Comparison of ENCODE assay signal across 13 cellular contexts in the genomic region with DNA sequence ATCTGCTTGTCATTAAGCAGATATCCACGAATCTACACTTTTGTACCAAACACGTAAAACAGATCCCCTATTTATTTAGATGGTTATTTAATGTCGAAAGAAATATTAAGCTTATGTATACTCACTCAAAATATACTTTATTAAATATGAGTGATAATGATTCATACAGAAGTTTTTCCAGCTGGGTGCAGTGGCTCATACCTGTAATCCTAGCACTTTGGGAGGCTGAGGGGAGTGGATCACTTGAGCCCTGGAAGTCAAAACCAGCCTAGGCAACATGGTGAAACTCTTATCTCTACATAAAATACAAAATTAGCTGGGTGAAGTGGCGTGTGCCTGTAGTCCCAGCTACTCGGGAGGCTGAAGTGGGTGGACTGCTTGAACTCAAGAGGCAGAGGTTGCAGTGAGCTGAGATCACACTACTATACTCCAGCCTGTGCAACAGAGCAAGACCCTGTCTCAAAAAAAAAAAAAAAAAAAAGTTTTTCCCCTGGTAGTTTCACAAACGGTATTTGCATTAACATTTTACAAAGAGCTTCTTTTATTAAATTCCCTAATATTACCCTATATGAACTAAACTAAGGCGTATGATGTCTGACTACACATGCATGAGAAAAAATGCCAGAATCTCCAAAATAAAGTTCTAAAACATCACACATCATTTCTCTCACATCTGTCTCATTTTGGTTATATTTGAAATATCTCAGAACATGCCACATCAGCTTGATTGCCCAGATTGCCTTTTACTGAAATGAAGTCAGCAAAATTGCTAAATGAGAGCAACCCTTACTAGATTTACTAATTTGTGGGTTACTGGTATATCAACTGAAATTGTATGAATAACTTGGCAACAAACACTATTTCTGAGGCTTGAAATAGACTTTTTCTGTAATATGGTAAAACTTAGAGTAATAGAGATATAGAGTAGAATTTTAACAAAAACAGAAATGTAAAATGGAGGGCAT.
A peak's percentile ranks its signal among the peaks of the same experiment; 100 is the strongest.
DNase-seq lines count a peak whose midpoint lies in the region; ATAC-seq and TF ChIP-seq lines count a peak whose summit lies in the region.
"Had no signal": no experiment of that assay in that cellular context is flagged by ENCODE, and none has a peak within 500 bp of the region (broad histone marks: within the 10 kb centered on the region; RNA-seq: fewer than 3 reads in every experiment).

No MANE protein-coding gene starts in this region.

- H3K27me3 Mint-ChIP-seq in nephron progenitor cell (ENCODE audit: low read depth, poor library complexity), result no peaks in the 10 kb centered on the region

- DNase-seq in fibroblast of peridontal ligament (ENCODE audit: extremely low read depth) (peak; percentile 86), nephron progenitor cell (no peak), NCI-H2081 (lab: John Stamatoyannopoulos, UW) (no peak), DMS 273 treated with DMSO at 0.1 percent for 48 hours (lab: John Stamatoyannopoulos, UW) (no peak)
- DNase-seq in effector memory CD4-positive, alpha-beta T cell, result no peak
- DNase-seq: activated CD4-positive, CD25-positive, alpha-beta regulatory T cell treated with anti-CD3 and anti-CD28 coated beads, Interleukin-2, amount 50 U/mL, for 72 hours; CD8-positive, alpha-beta T cell; NCI-H187; Right ventricle myocardium superior had no signal

- no peak overlapping the region for H3K27ac ChIP-seq in HEK293 (ENCODE audit: extremely low read depth, low read depth, low read length)
- no peak overlapping the region for H3K27ac ChIP-seq in effector memory CD4-positive, alpha-beta T cell (ENCODE audit: insufficient read depth, low read length, poor library complexity, severe bottlenecking)

- no peaks in the 10 kb centered on the region for H3K27me3 ChIP-seq in effector memory CD4-positive, alpha-beta T cell (replicated peaks; ENCODE audit: control insufficient read depth, insufficient read depth, low read length, poor library complexity, severe bottlenecking)

- TF ChIP-seq CTCF in HEK293 (tag by site-specific recombination; IDR thresholded peaks at IDR 0.05) (no peak), nephron progenitor cell (IDR thresholded peaks at IDR 0.05) (no peak)

- CTCF ChIA-PET in HEK293 (lab: Yijun Ruan, JAX), result interaction anchor here (0.6 kb wide), 1 partner anchor 859 kb away, joined by 3 read pairs; no protein-coding TSS in a partner anchor

- no peak overlapping the region for H3K4me3 Mint-ChIP-seq in nephron progenitor cell
- H3K4me3 Mint-ChIP-seq: CD8-positive, alpha-beta T cell had no signal

- no peak overlapping the region for H3K4me3 ChIP-seq in HEK293 (ENCODE audit: low read depth, low read length)
- H3K4me3 ChIP-seq in effector memory CD4-positive, alpha-beta T cell (ENCODE audit: insufficient read depth, low read depth, low read length, poor library complexity, severe bottlenecking), result no peak overlapping the region

- H3K4me1 Mint-ChIP-seq in nephron progenitor cell, result peaks cover 7% of the 10 kb centered on the region

- peak; percentile 80 for ATAC-seq in GM18907 (IDR thresholded peaks at IDR 0.05; ENCODE audit: unreplicated experiment)
- ATAC-seq in HG03432 (IDR thresholded peaks at IDR 0.05; ENCODE audit: unreplicated experiment), result peak; percentile 77
- ATAC-seq: CD8-positive, alpha-beta T cell had no signal

- POLR2A ChIA-PET in HEK293 (lab: Yijun Ruan, JAX), result interaction anchor here (0.8 kb wide), 1 partner anchor 75 kb away, joined by 3 read pairs; a partner anchor contains a TSS

- H3K4me1 ChIP-seq in HEK293 (ENCODE audit: control insufficient read depth, insufficient read depth, low read length), result peaks cover 11% of the 10 kb centered on the region
- no peaks in the 10 kb centered on the region for H3K4me1 ChIP-seq in effector memory CD4-positive, alpha-beta T cell (ENCODE audit: control insufficient read depth, insufficient read depth, low read length, poor library complexity, severe bottlenecking)

- peaks cover 46% of the 10 kb centered on the region for H3K36me3 Mint-ChIP-seq in nephron progenitor cell (ENCODE audit: low read depth)
- H3K36me3 Mint-ChIP-seq: activated naive CD4-positive, alpha-beta T cell treated with anti-CD3 and anti-CD28 coated beads, Interleukin-2, amount 50 U/mL, for 72 hours; CD8-positive, alpha-beta T cell had no signal

- H3K9me3 Mint-ChIP-seq in nephron progenitor cell, result no peaks in the 10 kb centered on the region
- H3K9me3 Mint-ChIP-seq: activated naive CD4-positive, alpha-beta T cell treated with anti-CD3 and anti-CD28 coated beads, Interleukin-2, amount 50 U/mL, for 72 hours; CD8-positive, alpha-beta T cell had no signal

- no peak overlapping the region for H3K27ac Mint-ChIP-seq in nephron progenitor cell
- H3K27ac Mint-ChIP-seq: activated naive CD4-positive, alpha-beta T cell treated with anti-CD3 and anti-CD28 coated beads, Interleukin-2, amount 50 U/mL, for 72 hours; CD8-positive, alpha-beta T cell had no signal

- H3K9me3 ChIP-seq in HEK293 (ENCODE audit: control insufficient read depth, insufficient read depth, low read depth, low read length), result no peaks in the 10 kb centered on the region
- no peaks in the 10 kb centered on the region for H3K9me3 ChIP-seq in effector memory CD4-positive, alpha-beta T cell (ENCODE audit: control insufficient read depth, low read length)

- peaks cover 3 to 17% of the 10 kb centered on the region in 2 experiments; a peak in 2 of 3 replicates for H3K36me3 ChIP-seq in HEK293 (ENCODE audit: control insufficient read depth in 2 of 2, insufficient read depth in 1 of 2, low read length in 2 of 2)
- no peaks in the 10 kb centered on the region for H3K36me3 ChIP-seq in effector memory CD4-positive, alpha-beta T cell (ENCODE audit: control insufficient read depth, insufficient read depth, low read length)

TF ChIP-seq in HEK293, 187 proteins besides CTCF, POLR2A, EP300 and RAD21:
- TF ChIP-seq, protein P1, sequence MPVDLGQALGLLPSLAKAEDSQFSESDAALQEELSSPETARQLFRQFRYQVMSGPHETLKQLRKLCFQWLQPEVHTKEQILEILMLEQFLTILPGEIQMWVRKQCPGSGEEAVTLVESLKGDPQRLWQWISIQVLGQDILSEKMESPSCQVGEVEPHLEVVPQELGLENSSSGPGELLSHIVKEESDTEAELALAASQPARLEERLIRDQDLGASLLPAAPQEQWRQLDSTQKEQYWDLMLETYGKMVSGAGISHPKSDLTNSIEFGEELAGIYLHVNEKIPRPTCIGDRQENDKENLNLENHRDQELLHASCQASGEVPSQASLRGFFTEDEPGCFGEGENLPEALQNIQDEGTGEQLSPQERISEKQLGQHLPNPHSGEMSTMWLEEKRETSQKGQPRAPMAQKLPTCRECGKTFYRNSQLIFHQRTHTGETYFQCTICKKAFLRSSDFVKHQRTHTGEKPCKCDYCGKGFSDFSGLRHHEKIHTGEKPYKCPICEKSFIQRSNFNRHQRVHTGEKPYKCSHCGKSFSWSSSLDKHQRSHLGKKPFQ (tag by site-specific recombination; IDR thresholded peaks at IDR 0.05), result 0 out of 2 replicates have a peak, but pooled peaks have one; percentile 40
- TF ChIP-seq ZNF121 (tag by site-specific recombination; IDR thresholded peaks at IDR 0.05), result peak; percentile 32; the same call in 1 of the 2 replicates
- no peak for TF ChIP-seq KLF16 (tag by site-specific recombination; IDR thresholded peaks at IDR 0.05)
- peak; percentile 40; the same call in 1 of the 2 replicates for TF ChIP-seq WT1 (tag by site-specific recombination; IDR thresholded peaks at IDR 0.05)
- peak; percentile 43; the same call in 1 of the 2 replicates for TF ChIP-seq OSR2 (tag by site-specific recombination; IDR thresholded peaks at IDR 0.05)
